ENCODE assay signal across 8 cellular contexts in the genomic region with DNA sequence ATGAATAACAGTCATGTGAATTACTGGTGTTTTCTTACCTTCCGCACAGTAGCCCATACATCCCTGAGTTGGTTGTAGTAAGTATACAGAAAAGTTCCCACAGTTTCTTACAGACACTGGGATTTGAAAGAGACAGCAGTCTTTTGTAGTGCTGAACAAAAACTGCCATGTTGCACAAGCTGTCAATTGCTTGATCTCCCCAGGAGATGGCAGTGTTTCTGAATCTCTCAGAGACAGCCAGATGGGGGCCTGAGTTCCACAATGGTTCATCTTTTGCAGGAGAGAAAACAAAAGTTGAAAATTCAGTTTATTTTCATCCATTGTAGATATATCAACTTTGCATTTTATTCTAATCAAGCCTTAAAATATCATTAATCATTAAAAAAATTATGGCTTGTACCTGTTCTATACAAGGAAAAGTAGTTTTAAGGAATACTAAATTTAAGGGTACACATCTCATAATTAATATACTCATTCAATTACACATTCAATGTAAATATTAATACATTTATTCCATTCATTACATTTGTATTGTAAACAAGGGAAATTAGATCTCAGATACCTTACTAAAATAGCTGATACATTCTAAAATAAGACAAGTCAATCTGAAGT. TPM values are rescaled to one million over a fixed set of nuclear protein-coding genes. Genes with fewer than 3 reads are reported as not detected.
A peak's percentile ranks its signal among the peaks of the same experiment; 100 is the strongest.
DNase-seq lines count a peak whose midpoint lies in the region; ATAC-seq, FAIRE-seq and TF ChIP-seq lines count a peak whose summit lies in the region.

No MANE protein-coding gene starts in this region.

- SMC1A ChIA-PET in GM12878 (lab: Charles Lee; ENCODE audit: uncharacterized antibody, unreplicated experiment) = interaction anchor here (0.6 to 0.7 kb wide), 3 partner anchors 19 to 1328 kb away, joined by 3 read pairs; no protein-coding TSS in a partner anchor

- no peak overlapping the region for H3K9ac ChIP-seq in GM12878 (ENCODE audit: control insufficient read depth, insufficient read depth, low read length)

- 80% methylated on average over 1 of the region's 1 CpG for WGBS in GM12878 (ENCODE audit: insufficient coverage, insufficient replicate concordance, low lambda C conversion rate, missing lambda C conversion rate)
- WGBS in suprapubic skin = 73% methylated on average over 1 of the region's 1 CpG

- H4K20me1 ChIP-seq in GM12878 (ENCODE audit: control insufficient read depth, insufficient read depth) = no peaks in the 10 kb centered on the region

- H3K4me1 ChIP-seq in GM12878 (ENCODE audit: control insufficient read depth, insufficient read depth, low read length) = no peaks in the 10 kb centered on the region
- H3K4me1 ChIP-seq in suprapubic skin = no peaks in the 10 kb centered on the region

- RAD21 ChIA-PET in GM12878 (lab: Charles Lee; ENCODE audit: unreplicated experiment) = no interaction called here

- TF ChIP-seq EP300 in GM12878 (IDR thresholded peaks at IDR 0.05; ENCODE audit: borderline replicate concordance in 1 of 2, control insufficient read depth in 1 of 2, low read depth in 2 of 2, low read length in 2 of 2) (no peak), suprapubic skin (IDR thresholded peaks at IDR 0.05) (no peak)

- intact Hi-C loops in GM12878 (cut with micrococcal nuclease; ENCODE audit: unreplicated experiment) = loop anchor here (1.0 kb wide), 1 partner anchor 101 kb away; no protein-coding TSS in a partner anchor

- TF ChIP-seq RAD21 in GM12878 (IDR thresholded peaks at IDR 0.05; ENCODE audit: insufficient read depth, low read depth, low read length) = peak; percentile 61

- BruUV-seq in GM12878 (replicated peaks; lab: Mats Ljungman, UMichigan) = no TSS peak

- no peak overlapping the region for H2AFZ ChIP-seq in GM12878 (ENCODE audit: control insufficient read depth, low read depth, low read length)

- H3K36me3 ChIP-seq in GM12878 (ENCODE audit: control insufficient read depth in 2 of 2, insufficient read depth in 2 of 2, low read length in 1 of 2) = no peaks in the 10 kb centered on the region
- no peaks in the 10 kb centered on the region for H3K36me3 ChIP-seq in kidney epithelial cell (ENCODE audit: control insufficient read depth, insufficient read depth, low read length)
- no peaks in the 10 kb centered on the region for H3K36me3 ChIP-seq in suprapubic skin

- no peak overlapping the region for H3K4me2 ChIP-seq in GM12878 (ENCODE audit: control insufficient read depth, insufficient read depth)

- peak; percentile 94 for FAIRE-seq in GM12878 (lab: Jason Lieb, UNC)

- ATAC-seq in GM12878 = peak; percentile 94

- no peaks in the 10 kb centered on the region for H3K79me2 ChIP-seq in GM12878 (ENCODE audit: control insufficient read depth, insufficient read depth, low read length)

- H3K27me3 ChIP-seq in GM12878 (replicated peaks in 1 of 2; ENCODE audit: control insufficient read depth in 2 of 2, insufficient read depth in 2 of 2, low read length in 1 of 2) (no peaks in the 10 kb centered on the region), kidney epithelial cell (ENCODE audit: control insufficient read depth, insufficient read depth, low read length) (no peaks in the 10 kb centered on the region), suprapubic skin (no peaks in the 10 kb centered on the region)

- TF ChIP-seq CTCF in GM12865 (IDR thresholded peaks at IDR 0.05; ENCODE audit: insufficient read depth, low read depth, low read length, missing control alignments) = peak; percentile 79
- peak; percentile 78 for TF ChIP-seq CTCF in LNCAP (IDR thresholded peaks at IDR 0.05)
- TF ChIP-seq CTCF in GM12878 (IDR thresholded peaks at IDR 0.05 in 2 of 3, conservative IDR thresholded peaks at IDR 0.05 in 1 of 3; ENCODE audit: control insufficient read depth in 2 of 3, extremely low read depth in 1 of 3, insufficient read depth in 1 of 3, low read depth in 3 of 3, low read length in 3 of 3) = peak; percentile 75 to 80 (median 76)
- peak; percentile 88 for TF ChIP-seq CTCF in kidney epithelial cell (IDR thresholded peaks at IDR 0.05; ENCODE audit: insufficient read depth, low read length, poor library complexity, severe bottlenecking)
- peak; percentile 17 to 58 for TF ChIP-seq CTCF in suprapubic skin (IDR thresholded peaks at IDR 0.05)

- TF ChIP-seq POLR2A in GM12878 (IDR thresholded peaks at IDR 0.05; ENCODE audit: low read depth, low read length) = no peak
- TF ChIP-seq POLR2A in suprapubic skin (IDR thresholded peaks at IDR 0.05) = no peak

- peak; percentile 35 for DNase-seq in AG08395 (ENCODE audit: low spot score)
- peak; percentile 69 for DNase-seq in GM12865 (ENCODE audit: low read depth)
- peak; percentile 62 for DNase-seq in HEK293T (ENCODE audit: extremely low spot score)
- DNase-seq in RPMI7951 (ENCODE audit: low read depth) = peak; percentile 6
- DNase-seq in GM12878 (ENCODE audit: low read depth, low spot score) = no peak
- DNase-seq in kidney epithelial cell (ENCODE audit: low read depth) = peak; percentile 25
- no peak for DNase-seq in suprapubic skin (ENCODE audit: low spot score in 2 of 2)

- in situ Hi-C loops in GM12878 (cut with MboI) = no loop called here

- no peak overlapping the region for H3K4me3 ChIP-seq in GM12865 (ENCODE audit: low read depth, low read length)
- no peak overlapping the region for H3K4me3 ChIP-seq in GM12878
- no peak overlapping the region for H3K4me3 ChIP-seq in kidney epithelial cell (ENCODE audit: low read depth, low read length)
- no peak overlapping the region for H3K4me3 ChIP-seq in suprapubic skin

- CTCF ChIA-PET in HEK293T (lab: Yijun Ruan, JAX) = interaction anchor here (1.6 kb wide), 1 partner anchor 15 kb away, joined by 6 read pairs; a partner anchor contains a TSS
- CTCF ChIA-PET in GM12878 (lab: Yijun Ruan, JAX) = interaction anchor here (1.0 to 1.8 kb wide), 5 partner anchors 8 to 106 kb away, joined by 3 to 6 read pairs (median 3); no protein-coding TSS in a partner anchor

- POLR2A ChIA-PET in HEK293T (lab: Yijun Ruan, JAX) = no interaction called here
- POLR2A ChIA-PET in GM12878 (lab: Charles Lee) = no interaction called here

- H3K9me3 ChIP-seq in GM12878 (replicated peaks; ENCODE audit: control insufficient read depth, insufficient read depth, low read length) = no peaks in the 10 kb centered on the region
- no peaks in the 10 kb centered on the region for H3K9me3 ChIP-seq in suprapubic skin

- H3K27ac ChIP-seq in GM12878 (ENCODE audit: control insufficient read depth, insufficient read depth) (no peak overlapping the region), suprapubic skin (no peak overlapping the region)

TF ChIP-seq in HEK293T, 16 proteins besides CTCF, POLR2A, EP300 and RAD21:
- TF ChIP-seq, protein P1, sequence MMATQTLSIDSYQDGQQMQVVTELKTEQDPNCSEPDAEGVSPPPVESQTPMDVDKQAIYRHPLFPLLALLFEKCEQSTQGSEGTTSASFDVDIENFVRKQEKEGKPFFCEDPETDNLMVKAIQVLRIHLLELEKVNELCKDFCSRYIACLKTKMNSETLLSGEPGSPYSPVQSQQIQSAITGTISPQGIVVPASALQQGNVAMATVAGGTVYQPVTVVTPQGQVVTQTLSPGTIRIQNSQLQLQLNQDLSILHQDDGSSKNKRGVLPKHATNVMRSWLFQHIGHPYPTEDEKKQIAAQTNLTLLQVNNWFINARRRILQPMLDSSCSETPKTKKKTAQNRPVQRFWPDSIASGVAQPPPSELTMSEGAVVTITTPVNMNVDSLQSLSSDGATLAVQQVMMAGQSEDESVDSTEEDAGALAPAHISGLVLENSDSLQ (IDR thresholded peaks at IDR 0.05) = peak; percentile 25; the same call in 1 of the 2 replicates
- TF ChIP-seq LEF1 (IDR thresholded peaks at IDR 0.05; ENCODE audit: borderline replicate concordance) (no peak), CTBP1 (IDR thresholded peaks at IDR 0.05; ENCODE audit: borderline replicate concordance) (no peak)

TF ChIP-seq in GM12878, 131 proteins besides CTCF, POLR2A, EP300 and RAD21:
- no peak for TF ChIP-seq MYB (IDR thresholded peaks at IDR 0.05; ENCODE audit: borderline replicate concordance, low read depth, low read length)
- no peak for TF ChIP-seq JUND (IDR thresholded peaks at IDR 0.05; ENCODE audit: low read depth, low read length)
- TF ChIP-seq YY1 (IDR thresholded peaks at IDR 0.05; ENCODE audit: low read depth, low read length) = peak; percentile 60
- TF ChIP-seq SMC3 (IDR thresholded peaks at IDR 0.05; ENCODE audit: borderline replicate concordance, low read length) = peak; percentile 57; the same call in 1 of the 2 replicates
- no peak for TF ChIP-seq ASH2L (IDR thresholded peaks at IDR 0.05; ENCODE audit: borderline replicate concordance, low read depth)
- TF ChIP-seq HDAC2 (IDR thresholded peaks at IDR 0.05) = no peak

RNA-seq across cellular contexts. Expression of a gene that starts 14.5 kb away (rescaled TPM):
- not detected in 2 replicates for total RNA-seq in RPMI7951 (2014; rRNA removed; shearing (Covaris generic))
- 0.27 TPM in 2 replicates for total RNA-seq in GM12878 (2013; cell fraction: nucleolus; rRNA removed)
- total RNA-seq in GM12878 (2014; rRNA removed) = 1.9 and 2.9 TPM in 2 replicates
- total RNA-seq in GM12878 (2014; rRNA removed; fragmentation: Illumina TruSeq; extraction: Trizol) = 2.1 and 2.3 TPM in 2 replicates
- 0.74 and 1.5 TPM in 2 replicates for total RNA-seq in GM12878 (2021)
- not detected for polyA plus RNA-seq in GM12878 (2011; ENCODE audit: low read depth)
- polyA plus RNA-seq in GM12878 (2011; rRNA removed) = 0.75 and 1.2 TPM in 2 replicates
- polyA plus RNA-seq in GM12878 (2011; cell fraction: cytosol; rRNA removed) = 0.19 and 0.20 TPM in 2 replicates
- 1.7 and 2.2 TPM in 2 replicates for polyA plus RNA-seq in GM12878 (2011; cell fraction: nucleus; rRNA removed)
- 0.14 and 0.17 TPM in 2 replicates for polyA plus RNA-seq in GM12878 (2012)
- 1.2 and 1.5 TPM in 2 replicates for polyA plus RNA-seq in GM12878 (2014; fragmentation: Illumina TruSeq; extraction: Trizol)
- 1 to 10 TPM; 1.1 to 1.8 TPM for polyA plus RNA-seq in GM12878 (2014; fragmentation: Nextera tagmentation; extraction: Ambion mirVana)
- 0.52 and 0.96 TPM in 2 replicates for polyA plus RNA-seq in GM12878 (2014; rRNA removed)
- polyA plus RNA-seq in GM12878 (2016; fragmentation: Nextera tagmentation; extraction: Ambion mirVana) = 1 to 10 TPM; 1.1 to 1.7 TPM
- polyA minus RNA-seq in GM12878 (2011; rRNA and poly(A)+ RNA removed) = 0.88 and 1.0 TPM in 2 replicates
- 0.21 and 0.27 TPM in 2 replicates for polyA minus RNA-seq in GM12878 (2011; cell fraction: cytosol; rRNA and poly(A)+ RNA removed)
- polyA minus RNA-seq in GM12878 (2011; cell fraction: nucleus; rRNA and poly(A)+ RNA removed) = 1.4 and 1.8 TPM in 2 replicates
- 1.4 and 3.3 TPM in 2 replicates for total RNA-seq in kidney epithelial cell
- 1 to 10 TPM in 1 of 4 donors, under 1 TPM in 2, not detected in 1; 0.26 to 2.6 (median 0.51) TPM for total RNA-seq in suprapubic skin

Comparison
In these comparisons a context has a peak if more than half of its experiments do, and no peak if none do; other contexts are left out.
1. DNase-seq: peak in AG08395 (single experiment), GM12865 (single experiment), HEK293T (single experiment), RPMI7951 (single experiment) and kidney epithelial cell (single experiment); none in GM12878 (single experiment) and suprapubic skin (0 of 2).
2. CTCF ChIP-seq: peak in every context shown above with its lines; median percentile 88 in kidney epithelial cell; 79 in GM12865; 78 in LNCAP; 76 in GM12878; 38 in suprapubic skin.